In genomic region chr7:105020926-105021325, GRCh38 we compare ENCODE assay signal across 12 cellular contexts. TPM values are rescaled to one million over a fixed set of nuclear protein-coding genes. Genes with fewer than 3 reads are reported as not detected.
A peak's percentile ranks its signal among the peaks of the same experiment; 100 is the strongest.
DNase-seq lines count a peak whose midpoint lies in the region; ATAC-seq, FAIRE-seq and TF ChIP-seq lines count a peak whose summit lies in the region.
"Had no signal": no experiment of that assay in that cellular context is flagged by ENCODE, and none has a peak within 500 bp of the region (broad histone marks: within the 10 kb centered on the region; RNA-seq: fewer than 3 reads in every experiment).

No MANE protein-coding gene starts in this region.

- H3K79me2 ChIP-seq in SU-DHL-6 (ENCODE audit: insufficient read depth, low read length) (peaks cover 100% of the 10 kb centered on the region), HepG2 (ENCODE audit: insufficient read depth, low read length) (peaks cover 99% of the 10 kb centered on the region), mesendoderm (ENCODE audit: control insufficient read depth, insufficient read depth, low read length) (peaks cover 63% of the 10 kb centered on the region)

- H3K4me2 ChIP-seq in SU-DHL-6 (ENCODE audit: low read depth, low read length, poor library complexity, severe bottlenecking) (peak overlapping the region; percentile 71), HepG2 (ENCODE audit: low read depth, low read length) (no peak overlapping the region), mesendoderm (ENCODE audit: low read length) (no peak overlapping the region)

- H2BK120ac ChIP-seq in mesendoderm (ENCODE audit: low read depth, low read length) = no peak overlapping the region

- peak overlapping the region; percentile 54 for H3K4me3 Mint-ChIP-seq in stimulated activated naive CD8-positive, alpha-beta T cell treated with anti-CD3 and anti-CD28 coated beads, Interleukin-15, Interleukin-2, amounts not matched to agents 100 ng/mL and 50 ng/mL, for 24 hours
- H3K4me3 Mint-ChIP-seq in memory B cell = peak overlapping the region; percentile 50

- H3K27ac ChIP-seq in SU-DHL-6 (ENCODE audit: low read depth, low read length) (peak overlapping the region; percentile 56), HepG2 (ENCODE audit: extremely low read length, insufficient read depth, low read length) (no peak overlapping the region), mesendoderm (ENCODE audit: low read depth, low read length) (no peak overlapping the region)
- H3K27ac ChIP-seq: ovary had no signal

- no peak for FAIRE-seq in HepG2 (lab: Jason Lieb, UNC)
- FAIRE-seq: TTC549 had no signal

- intact Hi-C loops in HepG2 (cut with micrococcal nuclease; ENCODE audit: unreplicated experiment) = loop anchor here (2.0 kb wide), 1 partner anchor 18 kb away; no protein-coding TSS in a partner anchor

- no peak for TF ChIP-seq CTCF in SU-DHL-6 (IDR thresholded peaks at IDR 0.05; ENCODE audit: insufficient read depth, low read length, poor library complexity, severe bottlenecking)
- no peak for TF ChIP-seq CTCF in HepG2 (CRISPR knock-in tag; IDR thresholded peaks at IDR 0.05)

- H3K23ac ChIP-seq in mesendoderm (ENCODE audit: low read length) = no peak overlapping the region

- H2AFZ ChIP-seq in SU-DHL-6 (ENCODE audit: low read depth, low read length, severe bottlenecking) = no peak overlapping the region
- H2AFZ ChIP-seq in HepG2 (ENCODE audit: low read length) = no peak overlapping the region

- no peaks in the 10 kb centered on the region for H3K79me1 ChIP-seq in mesendoderm (ENCODE audit: low read length)

- POLR2A ChIA-PET in HepG2 (lab: Yijun Ruan, JAX) = no interaction called here

- H3K27ac Mint-ChIP-seq in stimulated activated naive CD8-positive, alpha-beta T cell treated with anti-CD3 and anti-CD28 coated beads, Interleukin-15, Interleukin-2, amounts not matched to agents 100 ng/mL and 50 ng/mL, for 24 hours = peak overlapping the region; percentile 56
- H3K27ac Mint-ChIP-seq in memory B cell = peak overlapping the region; percentile 45

- no peak overlapping the region for H4K5ac ChIP-seq in mesendoderm (ENCODE audit: low read length)

- ATAC-seq in stimulated activated naive CD8-positive, alpha-beta T cell treated with anti-CD3 and anti-CD28 coated beads, Interleukin-15, Interleukin-2, amounts not matched to agents 100 U/mL and 50 U/mL, for 24 hours = no peak
- ATAC-seq in memory B cell (ENCODE audit: low read depth) (peak; percentile 18), HepG2 (no peak)

- no peak overlapping the region for H2AK5ac ChIP-seq in mesendoderm (ENCODE audit: low read length)

- peaks cover 49% of the 10 kb centered on the region for H3F3A ChIP-seq in SU-DHL-6 (ENCODE audit: insufficient read depth)

- no peak overlapping the region for H2BK15ac ChIP-seq in mesendoderm (replicated peaks; ENCODE audit: low read depth)

- H3K36me3 ChIP-seq in SU-DHL-6 (ENCODE audit: low read length) (0 out of 2 replicates have a peak, but pooled peaks cover 2% of the 10 kb centered on the region), HepG2 (replicated peaks in 1 of 2; ENCODE audit: control insufficient read depth in 1 of 2, insufficient read depth in 2 of 2, low read length in 2 of 2) (no peaks in the 10 kb centered on the region; a peak in 1 of 5 replicates), mesendoderm (ENCODE audit: control insufficient read depth, insufficient read depth, low read length) (no peaks in the 10 kb centered on the region)
- H3K36me3 ChIP-seq: ovary had no signal

- in situ Hi-C loops in HepG2 (cut with HindIII; ENCODE audit: extremely low pct_ligation_motif_present, low pct_unique_long_range_greater_than_20kb) = no loop called here

- no peak overlapping the region for H2BK5ac ChIP-seq in mesendoderm (ENCODE audit: low read length)

- H3K27me3 ChIP-seq in SU-DHL-6 (ENCODE audit: low read length) = no peaks in the 10 kb centered on the region
- H3K27me3 ChIP-seq in HepG2 (ENCODE audit: control insufficient read depth in 1 of 2, insufficient read depth in 2 of 2, low read length in 2 of 2) = no peaks in the 10 kb centered on the region
- H3K27me3 ChIP-seq in mesendoderm (ENCODE audit: insufficient read depth, low read length, poor library complexity) = no peaks in the 10 kb centered on the region
- H3K27me3 ChIP-seq: ovary had no signal

- H3K4me3 ChIP-seq in SU-DHL-6 (ENCODE audit: insufficient read depth, low read length, poor library complexity, severe bottlenecking) (peak overlapping the region; percentile 37), HepG2 (replicated peaks in 1 of 3; ENCODE audit: insufficient read depth in 1 of 3, low read depth in 2 of 3, low read length in 3 of 3) (no peak overlapping the region), mesendoderm (ENCODE audit: low read length) (no peak overlapping the region)
- H3K4me3 ChIP-seq: ovary had no signal

- H4K20me1 ChIP-seq in SU-DHL-6 (ENCODE audit: low read depth, low read length) = peaks cover 79% of the 10 kb centered on the region
- H4K20me1 ChIP-seq in HepG2 (ENCODE audit: insufficient read depth, low read length) = peaks cover 90% of the 10 kb centered on the region

- no peak overlapping the region for H3K56ac ChIP-seq in mesendoderm (ENCODE audit: low read length)

- H4K8ac ChIP-seq in mesendoderm (ENCODE audit: low read depth, low read length) = no peak overlapping the region

- no peaks in the 10 kb centered on the region for H3K9me2 ChIP-seq in SU-DHL-6 (replicated peaks; ENCODE audit: insufficient read depth, low read length)

- H3K18ac ChIP-seq in mesendoderm (ENCODE audit: low read length) = no peak overlapping the region

- no peak for TF ChIP-seq POLR2A in HepG2 (IDR thresholded peaks at IDR 0.05; ENCODE audit: insufficient read depth in 1 of 2, low read depth in 2 of 2, low read length in 2 of 2)

- H3K27me3 Mint-ChIP-seq in stimulated activated naive CD8-positive, alpha-beta T cell treated with anti-CD3 and anti-CD28 coated beads, Interleukin-15, Interleukin-2, amounts not matched to agents 100 ng/mL and 50 ng/mL, for 24 hours = no peaks in the 10 kb centered on the region
- H3K27me3 Mint-ChIP-seq in memory B cell = no peaks in the 10 kb centered on the region

- H3K4me1 ChIP-seq in HepG2 (ENCODE audit: insufficient read depth, low read length) (peaks cover 61% of the 10 kb centered on the region), mesendoderm (ENCODE audit: control insufficient read depth, low read depth, low read length) (no peaks in the 10 kb centered on the region)

- CTCF ChIA-PET in HepG2 (lab: Yijun Ruan, JAX; ENCODE audit: low intra/inter-chr PET ratio, low total read pairs) = no interaction called here

- TF ChIP-seq RAD21 in HepG2 (CRISPR knock-in tag; IDR thresholded peaks at IDR 0.05) = no peak

- no peak for DNase-seq in stimulated activated naive CD8-positive, alpha-beta T cell treated with anti-CD3 and anti-CD28 coated beads, Interleukin-15, Interleukin-2, amounts not matched to agents 100 U/mL and 50 U/mL, for 24 hours
- no peak for DNase-seq in memory B cell (ENCODE audit: low spot score in 2 of 2)
- no peak for DNase-seq in HepG2 (ENCODE audit: low spot score)
- no peak for DNase-seq in NCI-H2081 (lab: John Stamatoyannopoulos, UW)
- DNase-seq in mesendoderm = no peak
- DNase-seq in cortex of kidney (lab: John Stamatoyannopoulos, UW) = no peak
- DNase-seq: activated naive CD4-positive, alpha-beta T cell treated with Interleukin-2 at 50 U/mL for 16 hours; NCI-H774 had no signal

- no peaks in the 10 kb centered on the region for H3K9me3 Mint-ChIP-seq in stimulated activated naive CD8-positive, alpha-beta T cell treated with anti-CD3 and anti-CD28 coated beads, Interleukin-15, Interleukin-2, amounts not matched to agents 100 ng/mL and 50 ng/mL, for 24 hours
- no peaks in the 10 kb centered on the region for H3K9me3 Mint-ChIP-seq in memory B cell

- no peaks in the 10 kb centered on the region for H3K9me3 ChIP-seq in SU-DHL-6 (ENCODE audit: insufficient read depth, low read length)
- H3K9me3 ChIP-seq in HepG2 (ENCODE audit: low read length) = no peaks in the 10 kb centered on the region
- H3K9me3 ChIP-seq: ovary had no signal

- BruUV-seq in HepG2 (replicated peaks; lab: Mats Ljungman, UMichigan) = no TSS peak

- H3K9ac ChIP-seq in SU-DHL-6 (ENCODE audit: low read length) (peak overlapping the region; percentile 35; the same call in 1 of the 2 replicates), HepG2 (ENCODE audit: insufficient read depth, low read depth, low read length) (no peak overlapping the region), mesendoderm (ENCODE audit: low read length) (no peak overlapping the region)

- H3K36me3 Mint-ChIP-seq in stimulated activated naive CD8-positive, alpha-beta T cell treated with anti-CD3 and anti-CD28 coated beads, Interleukin-15, Interleukin-2, amounts not matched to agents 100 ng/mL and 50 ng/mL, for 24 hours (ENCODE audit: low read depth) = peaks cover 43% of the 10 kb centered on the region
- peaks cover 2% of the 10 kb centered on the region for H3K36me3 Mint-ChIP-seq in memory B cell

- TF ChIP-seq EP300 in HepG2 (IDR thresholded peaks at IDR 0.05; ENCODE audit: low read depth in 2 of 2, low read length in 2 of 2) = no peak
- TF ChIP-seq EP300 in HepG2 (CRISPR knock-in tag; IDR thresholded peaks at IDR 0.05; ENCODE audit: borderline replicate concordance) = no peak

- H3K4me1 Mint-ChIP-seq in stimulated activated naive CD8-positive, alpha-beta T cell treated with anti-CD3 and anti-CD28 coated beads, Interleukin-15, Interleukin-2, amounts not matched to agents 100 ng/mL and 50 ng/mL, for 24 hours (ENCODE audit: low read depth) = peaks cover 84% of the 10 kb centered on the region
- H3K4me1 Mint-ChIP-seq in memory B cell = peaks cover 37% of the 10 kb centered on the region

- H3K4ac ChIP-seq in mesendoderm (ENCODE audit: low read depth, low read length) = no peak overlapping the region

- WGBS in HepG2 (ENCODE audit: low lambda C conversion rate) = 92% methylated on average over 3 of the region's 3 CpGs
- no CpG with 5 or more reads among the region's 3 CpGs for WGBS in mesendoderm (ENCODE audit: extremely low coverage, insufficient coverage, low lambda C conversion rate)

RNA-seq across cellular contexts. Expression of gene KMT2E, which starts 6.9 kb away (rescaled TPM):
- total RNA-seq in HepG2 (2016; rRNA removed; fragmentation: Illumina TruSeq; extraction: Trizol) = 24.4 and 31.3 TPM in 2 replicates
- total RNA-seq in HepG2 (2016; cell fraction: cytosol; rRNA removed; fragmentation: Illumina TruSeq; extraction: Trizol; ENCODE audit: low read depth) = 33.8 and 35.5 TPM in 2 replicates
- total RNA-seq in HepG2 (2016; cell fraction: insoluble cytoplasmic fraction; rRNA removed; fragmentation: Illumina TruSeq; extraction: Trizol) = 22.1 and 28.1 TPM in 2 replicates
- total RNA-seq in HepG2 (2016; cell fraction: membrane; rRNA removed; fragmentation: Illumina TruSeq; extraction: Trizol) = 22.4 and 24.0 TPM in 2 replicates
- total RNA-seq in HepG2 (2016; cell fraction: nucleus; rRNA removed; fragmentation: Illumina TruSeq; extraction: Trizol) = 66.2 and 71.2 TPM in 2 replicates
- polyA plus RNA-seq in HepG2 (2011; rRNA removed) = 6.3 and 7.2 TPM in 2 replicates
- polyA plus RNA-seq in HepG2 (2011; cell fraction: cytosol; rRNA removed) = 4.4 and 6.3 TPM in 2 replicates
- polyA plus RNA-seq in HepG2 (2011; cell fraction: nucleus; rRNA removed) = 37.0 and 41.5 TPM in 2 replicates
- 22.0 and 24.0 TPM in 2 replicates for polyA plus RNA-seq in HepG2 (2012)
- polyA plus RNA-seq in HepG2 (2016; cell fraction: cytosol; fragmentation: Illumina TruSeq; extraction: Trizol; ENCODE audit: low read depth) = 0.65 and 0.67 TPM in 2 replicates
- 15.4 and 16.5 TPM in 2 replicates for polyA plus RNA-seq in HepG2 (2016; cell fraction: insoluble cytoplasmic fraction; fragmentation: Illumina TruSeq; extraction: Trizol; ENCODE audit: low read depth)
- polyA plus RNA-seq in HepG2 (2016; cell fraction: membrane; fragmentation: Illumina TruSeq; extraction: Trizol; ENCODE audit: low read depth) = 2.3 and 2.8 TPM in 2 replicates
- 36.9 and 42.5 TPM in 2 replicates for polyA plus RNA-seq in HepG2 (2016; cell fraction: nucleus; fragmentation: Illumina TruSeq; extraction: Trizol; ENCODE audit: insufficient read depth, low read depth)
- polyA minus RNA-seq in HepG2 (2011; rRNA and poly(A)+ RNA removed; ENCODE audit: low replicate concordance) = 34.9 and 41.2 TPM in 2 replicates
- polyA minus RNA-seq in HepG2 (2011; cell fraction: cytosol; rRNA and poly(A)+ RNA removed) = 15.4 and 16.4 TPM in 2 replicates
- 145 and 151 TPM in 2 replicates for polyA minus RNA-seq in HepG2 (2011; cell fraction: nucleus; rRNA and poly(A)+ RNA removed)
- 21.7 TPM for polyA plus RNA-seq in mesendoderm (2013, experiment 1 of 2)
- 21.7 TPM for polyA plus RNA-seq in mesendoderm (2013, experiment 2 of 2)
